ENCODE assay signal across 27 cellular contexts in genomic region chr9:136211441-136212344, GRCh38. TPM values are rescaled to one million over a fixed set of nuclear protein-coding genes. Genes with fewer than 3 reads are reported as not detected.
A peak's percentile ranks its signal among the peaks of the same experiment; 100 is the strongest.
DNase-seq lines count a peak whose midpoint lies in the region; ATAC-seq and TF ChIP-seq lines count a peak whose summit lies in the region.
"Had no signal": no experiment of that assay in that cellular context is flagged by ENCODE, and none has a peak within 500 bp of the region (broad histone marks: within the 10 kb centered on the region; RNA-seq: fewer than 3 reads in every experiment).

No MANE protein-coding gene starts in this region.

- no peak overlapping the region; the same call in 1 of the 2 replicates for H3K4me2 ChIP-seq in OCI-LY7 (ENCODE audit: low read length)

- no peak overlapping the region for H3K27ac Mint-ChIP-seq in memory B cell
- H3K27ac Mint-ChIP-seq: CD4-positive, alpha-beta T cell had no signal

- H3K9me2 ChIP-seq in OCI-LY7 (ENCODE audit: insufficient read depth, low read length) = no peaks in the 10 kb centered on the region

- DNase-seq in Right ventricle myocardium inferior (ENCODE audit: missing footprints) (peak; percentile 37), heart left ventricle (no peak), OCI-LY7 (ENCODE audit: low spot score) (peak; percentile 46), memory B cell (ENCODE audit: low spot score in 2 of 2) (no peak), lower leg skin (ENCODE audit: low spot score in 2 of 2) (no peak), NCI-H510A (lab: John Stamatoyannopoulos, UW) (no peak), brain microvascular endothelial cell (no peak)
- DNase-seq: 8988T; ACHN; CD4-positive, alpha-beta T cell; Karpas-422; NCI-H1092; NCI-H1417 treated with DMSO at 0.1 percent for 48 hours; NCI-H1694 treated with DMSO at 0.1 percent for 48 hours; NCI-H2081; NCI-H2171 treated with DMSO at 0.1 percent for 48 hours; NCI-H524 treated with DMSO at 0.1 percent for 48 hours; NCI-H774; NK-92 treated with Interleukin-12 subunit alpha and Interleukin-12 subunit beta, amount 100 ng/mL, for 24 hours; SHP77 treated with DMSO at 0.1 percent for 48 hours; SW 1271 had no signal

- TF ChIP-seq CTCF in heart left ventricle (IDR thresholded peaks at IDR 0.05) (no peak), OCI-LY7 (conservative IDR thresholded peaks at IDR 0.05; ENCODE audit: low read length) (no peak), lower leg skin (IDR thresholded peaks at IDR 0.05) (no peak), brain microvascular endothelial cell (IDR thresholded peaks at IDR 0.05; ENCODE audit: low read depth, low read length, missing control alignments) (no peak)

- H3K9me3 ChIP-seq in heart left ventricle (peaks cover 0 to 8% (median 0%) of the 10 kb centered on the region in 12 donors), OCI-LY7 (ENCODE audit: low read length) (no peaks in the 10 kb centered on the region)

- no peak overlapping the region for H3K4me3 ChIP-seq in heart left ventricle
- H3K4me3 ChIP-seq in OCI-LY7 (ENCODE audit: low read depth, low read length, poor library complexity, severe bottlenecking) = no peak overlapping the region
- H3K4me3 ChIP-seq in lower leg skin (ENCODE audit: low read depth, poor library complexity, severe bottlenecking) = no peak overlapping the region
- H3K4me3 ChIP-seq in brain microvascular endothelial cell (ENCODE audit: low read depth, low read length) = no peak overlapping the region
- H3K4me3 ChIP-seq: BLaER1 treated with 17β-estradiol and CSF1 and Interleukin-3, amounts not matched to agents 10 nM and 100 nM; SK-N-MC had no signal

- peaks cover 32% of the 10 kb centered on the region for H3K36me3 Mint-ChIP-seq in memory B cell

- H3K4me3 Mint-ChIP-seq in memory B cell = no peak overlapping the region
- H3K4me3 Mint-ChIP-seq: CD4-positive, alpha-beta T cell had no signal

- POLR2A ChIA-PET in OCI-LY7 (lab: Charles Lee) = interaction anchor here (0.8 kb wide), 1 partner anchor 12 kb away, joined by 3 read pairs; no protein-coding TSS in a partner anchor

- no TSS peak for BruUV-seq in OCI-LY7 (replicated peaks; lab: Mats Ljungman, UMichigan)

- no peak overlapping the region for H3K27ac ChIP-seq in heart left ventricle
- H3K27ac ChIP-seq in OCI-LY7 (ENCODE audit: low read depth, low read length, poor library complexity, severe bottlenecking) = peak overlapping the region; percentile 37
- H3K27ac ChIP-seq in brain microvascular endothelial cell = no peak overlapping the region
- H3K27ac ChIP-seq: BLaER1 treated with 17β-estradiol and CSF1 and Interleukin-3, amounts not matched to agents 10 nM and 100 nM; RWPE1; SK-N-MC had no signal

- no peak for ATAC-seq in Right ventricle myocardium inferior
- ATAC-seq in heart left ventricle = no peak
- peak; percentile 70 for ATAC-seq in memory B cell (ENCODE audit: low read depth)
- no peak for ATAC-seq in HG03520 (IDR thresholded peaks at IDR 0.05; ENCODE audit: unreplicated experiment)
- ATAC-seq: Panc1 had no signal

- in situ Hi-C loops in brain microvascular endothelial cell (cut with HindIII; ENCODE audit: low pct_ligation_motif_present, low sequenced_read_pairs) = no loop called here

- H3K9me3 Mint-ChIP-seq in memory B cell = no peaks in the 10 kb centered on the region
- H3K9me3 Mint-ChIP-seq: CD4-positive, alpha-beta T cell; IgD-negative memory B cell had no signal

- no peak overlapping the region for H2AFZ ChIP-seq in OCI-LY7 (ENCODE audit: low read length)

- no peaks in the 10 kb centered on the region for H3K4me1 ChIP-seq in heart left ventricle
- H3K4me1 ChIP-seq in OCI-LY7 (ENCODE audit: insufficient read depth, low read length, poor library complexity, severe bottlenecking) = peaks cover 19% of the 10 kb centered on the region

- H3K27me3 ChIP-seq in heart left ventricle = no peaks in the 10 kb centered on the region
- H3K27me3 ChIP-seq in brain microvascular endothelial cell (replicated peaks) = no peaks in the 10 kb centered on the region
- H3K27me3 ChIP-seq: BLaER1 treated with 17β-estradiol and CSF1 and Interleukin-3, amounts not matched to agents 10 nM and 100 nM had no signal

- TF ChIP-seq POLR2A in heart left ventricle (IDR thresholded peaks at IDR 0.05) (no peak), lower leg skin (IDR thresholded peaks at IDR 0.05) (no peak)

- no peaks in the 10 kb centered on the region for H3K79me2 ChIP-seq in OCI-LY7 (ENCODE audit: insufficient read depth, low read depth, low read length)

- intact Hi-C loops in Right ventricle myocardium inferior (cut with DNase I) = no loop called here
- intact Hi-C loops in heart left ventricle (cut with DNase I) = no loop called here
- intact Hi-C loops in OCI-LY7 (cut with micrococcal nuclease; ENCODE audit: unreplicated experiment) = no loop called here
- intact Hi-C loops in lower leg skin (cut with DNase I; ENCODE audit: low total_unique reads) = no loop called here

- no peaks in the 10 kb centered on the region for H4K20me1 ChIP-seq in OCI-LY7 (ENCODE audit: insufficient read depth, low read length)

- 91 to 97% (median 94%) methylated on average over 22 to 35 of the region's 35 CpGs for WGBS in heart left ventricle, 4 donors
- WGBS in lower leg skin, 2 donors = 86 to 90% methylated on average over 26 to 33 of the region's 35 CpGs

- CTCF ChIA-PET in OCI-LY7 (lab: Charles Lee; ENCODE audit: unreplicated experiment) = no interaction called here

- no peaks in the 10 kb centered on the region for H3K27me3 Mint-ChIP-seq in memory B cell
- H3K27me3 Mint-ChIP-seq: CD4-positive, alpha-beta T cell; IgD-negative memory B cell had no signal

- H3K36me3 ChIP-seq in heart left ventricle (peaks cover 0 to 72% (median 58%) of the 10 kb centered on the region in 9 donors), OCI-LY7 (ENCODE audit: insufficient read depth, low read length) (peaks cover 87% of the 10 kb centered on the region), brain microvascular endothelial cell (replicated peaks) (peaks cover 12% of the 10 kb centered on the region)

- peaks cover 10% of the 10 kb centered on the region for H3K4me1 Mint-ChIP-seq in memory B cell

RNA-seq across cellular contexts. Expression of gene LHX3, which starts 6.8 kb away (rescaled TPM):
- total RNA-seq in Right ventricle myocardium inferior = not detected
- not detected for total RNA-seq in heart left ventricle
- polyA plus RNA-seq in heart left ventricle = not detected
- not detected in 2 replicates for total RNA-seq in OCI-LY7 (2014; rRNA removed; shearing (Covaris generic))
- total RNA-seq in OCI-LY7 (2022) = 0.15 TPM in 1 of 2 replicates, not detected in the other
- total RNA-seq in lower leg skin = under 1 TPM in 1 of 4 donors, not detected in 3; 0.42 TPM
- polyA plus RNA-seq: IgD-negative memory B cell had no signal

RNA-seq across cellular contexts. Expression of gene QSOX2, which starts 33.9 kb away (rescaled TPM):
- total RNA-seq in Right ventricle myocardium inferior (8.3 TPM), heart left ventricle (1 to 10 TPM; 4.8 to 7.8 (median 5.9) TPM), OCI-LY7 (2022) (57.5 and 57.9 TPM in 2 replicates), lower leg skin (10 to 100 TPM in 2 of 4 donors, 1 to 10 TPM in 2; 8.7 to 13.0 (median 11.1) TPM)
- 1 to 10 TPM; 4.3 to 9.9 TPM for polyA plus RNA-seq in heart left ventricle
- 47.8 and 50.0 TPM in 2 replicates for total RNA-seq in OCI-LY7 (2014; rRNA removed; shearing (Covaris generic))

Comparison
In these comparisons a context has a peak if more than half of its experiments do, and no peak if none do; other contexts are left out.
1. DNase-seq: peak in Right ventricle myocardium inferior (single experiment) and OCI-LY7 (single experiment); none in heart left ventricle (0 of 5), memory B cell (0 of 2), lower leg skin (0 of 2), NCI-H510A (single experiment) and brain microvascular endothelial cell (single experiment).